8 cellular contexts compared by ENCODE assay signal in genomic region chr20:50958733-50959542, GRCh38. TPM values are rescaled to one million over a fixed set of nuclear protein-coding genes. Genes with fewer than 3 reads are reported as not detected.
A peak's percentile ranks its signal among the peaks of the same experiment; 100 is the strongest.
DNase-seq lines count a peak whose midpoint lies in the region; ATAC-seq and TF ChIP-seq lines count a peak whose summit lies in the region.

Gene MOCS3, plus strand, starts transcription at chr20:50958818. Its CDS starts 25 bp downstream, at chr20:50958843.

- DNase-seq in Calu3 (peak; percentile 81), HL-60 (ENCODE audit: low read depth in 1 of 2, low spot score in 1 of 2) (peak; percentile 92 to 99), SJSA1 (ENCODE audit: low read depth in 1 of 2, low spot score in 2 of 2) (peak in 1 of 2 experiments; percentile 86), germinal center (ENCODE audit: low spot score) (peak; percentile 77), nucleus accumbens (lab: John Stamatoyannopoulos, UW) (peak in 54 of 56 donors; percentile 35 to 95 (median 86)), thoracic aorta (ENCODE audit: low spot score) (peak; percentile 36)
- peak; percentile 91 for DNase-seq in activated naive CD4-positive, alpha-beta T cell treated with anti-CD3 and anti-CD28 coated beads, Interleukin-2, amount 10 ng/mL, durations not matched to agents 7 days and 5 days

- peak within 1 kb of the TSS; percentile 99 for H3K27ac Mint-ChIP-seq in Calu3 (ENCODE audit: unreplicated experiment)
- peak within 1 kb of the TSS; percentile 96 for H3K27ac Mint-ChIP-seq in activated naive CD4-positive, alpha-beta T cell treated with anti-CD3 and anti-CD28 coated beads, Interleukin-2, amount 10 ng/mL, durations not matched to agents 7 days and 5 days

- peaks cover 14% of the 10 kb centered on the region for H3K4me1 ChIP-seq in SJSA1 (replicated peaks)
- H3K4me1 ChIP-seq in thoracic aorta (ENCODE audit: control insufficient read depth in 1 of 2, low read depth in 2 of 2) = peaks cover 38 to 46% of the 10 kb centered on the region in 2 donors

- H3K27me3 Mint-ChIP-seq in Calu3 (ENCODE audit: unreplicated experiment) = no peaks in the 10 kb centered on the region
- H3K27me3 Mint-ChIP-seq in activated naive CD4-positive, alpha-beta T cell treated with anti-CD3 and anti-CD28 coated beads, Interleukin-2, amount 10 ng/mL, durations not matched to agents 7 days and 5 days = no peaks in the 10 kb centered on the region

- H3K36me3 ChIP-seq in SJSA1 (peaks cover 32% of the 10 kb centered on the region), thoracic aorta (peaks cover 9% of the 10 kb centered on the region)

- H3K27ac ChIP-seq in HL-60 (replicated peaks) (peak within 1 kb of the TSS; percentile 98), SJSA1 (peak within 1 kb of the TSS; percentile 99), thoracic aorta (peak within 1 kb of the TSS; percentile 93)

- TSS peak; percentile 72 for BruUV-seq in Calu3 (replicated peaks; lab: Mats Ljungman, UMichigan)

- CTCF ChIA-PET in Calu3 (lab: Charles Lee) = interaction anchor here (0.6 to 1.8 kb wide), 9 partner anchors 14 to 168 kb away, joined by 3 to 10 read pairs (median 4); partner anchors contain the start of gene BCAS4
- CTCF ChIA-PET in activated naive CD4-positive, alpha-beta T cell treated with anti-CD3 and anti-CD28 coated beads, Interleukin-2, amount 10 ng/mL, durations not matched to agents 7 days and 5 days (lab: Charles Lee) = interaction anchor here (1.3 to 2.8 kb wide), 5 partner anchors 15 to 165 kb away, joined by 3 to 19 read pairs (median 10); partner anchors contain the start of genes ADNP and BCAS4

- H3K4me1 Mint-ChIP-seq in Calu3 (ENCODE audit: low read depth, unreplicated experiment) = peaks cover 24% of the 10 kb centered on the region
- peaks cover 58% of the 10 kb centered on the region for H3K4me1 Mint-ChIP-seq in activated naive CD4-positive, alpha-beta T cell treated with anti-CD3 and anti-CD28 coated beads, Interleukin-2, amount 10 ng/mL, durations not matched to agents 7 days and 5 days

- H3K27me3 ChIP-seq in HL-60 (ENCODE audit: insufficient read depth, poor library complexity, severe bottlenecking) = no peaks in the 10 kb centered on the region
- H3K27me3 ChIP-seq in SJSA1 (replicated peaks) = no peaks in the 10 kb centered on the region
- H3K27me3 ChIP-seq in thoracic aorta (replicated peaks; ENCODE audit: insufficient read depth) = no peaks in the 10 kb centered on the region

- no peaks in the 10 kb centered on the region for H3K9me3 Mint-ChIP-seq in Calu3 (ENCODE audit: low read depth, unreplicated experiment)
- H3K9me3 Mint-ChIP-seq in activated naive CD4-positive, alpha-beta T cell treated with anti-CD3 and anti-CD28 coated beads, Interleukin-2, amount 10 ng/mL, durations not matched to agents 7 days and 5 days = no peaks in the 10 kb centered on the region

- H3K4me3 ChIP-seq in HL-60 (replicated peaks; ENCODE audit: insufficient read depth, low read length) = peak within 1 kb of the TSS; percentile 98
- H3K4me3 ChIP-seq in SJSA1 = peak within 1 kb of the TSS; percentile 75
- H3K4me3 ChIP-seq in thoracic aorta = peak within 1 kb of the TSS; percentile 82

- peak; percentile 14 for TF ChIP-seq CTCF in Calu3 (IDR thresholded peaks at IDR 0.05; ENCODE audit: unreplicated experiment)
- no peak for TF ChIP-seq CTCF in HL-60 (IDR thresholded peaks at IDR 0.05; ENCODE audit: insufficient read depth, low read length)
- TF ChIP-seq CTCF in thoracic aorta (IDR thresholded peaks at IDR 0.05) = no peak

- no peaks in the 10 kb centered on the region for H3K9me3 ChIP-seq in SJSA1 (replicated peaks)
- no peaks in the 10 kb centered on the region for H3K9me3 ChIP-seq in thoracic aorta

- H3K36me3 Mint-ChIP-seq in Calu3 (ENCODE audit: insufficient read depth, unreplicated experiment) = peaks cover 88% of the 10 kb centered on the region
- peaks cover 29% of the 10 kb centered on the region for H3K36me3 Mint-ChIP-seq in activated naive CD4-positive, alpha-beta T cell treated with anti-CD3 and anti-CD28 coated beads, Interleukin-2, amount 10 ng/mL, durations not matched to agents 7 days and 5 days

- intact Hi-C loops in Calu3 (cut with micrococcal nuclease; ENCODE audit: unreplicated experiment) = loop anchor here (5.0 kb wide), 1 partner anchor 142 kb away; no protein-coding TSS in a partner anchor

- ATAC-seq in GM19463 (IDR thresholded peaks at IDR 0.05; ENCODE audit: unreplicated experiment) (peak; percentile 85), thoracic aorta (ENCODE audit: insufficient number of reproducible peaks, low FRiP score, low read depth) (peak; percentile 55)

- peak within 1 kb of the TSS; percentile 100 for H3K4me3 Mint-ChIP-seq in Calu3 (ENCODE audit: low read depth, unreplicated experiment)
- H3K4me3 Mint-ChIP-seq in activated naive CD4-positive, alpha-beta T cell treated with anti-CD3 and anti-CD28 coated beads, Interleukin-2, amount 10 ng/mL, durations not matched to agents 7 days and 5 days = peak within 1 kb of the TSS; percentile 99

RNA-seq across cellular contexts. Expression of gene MOCS3, which starts in this region (rescaled TPM):
- total RNA-seq in Calu3 (2022) (13.2 and 15.4 TPM in 2 replicates), thoracic aorta (1 to 10 TPM; 4.2 to 5.3 TPM)
- 6.2 and 7.2 TPM in 2 replicates for total RNA-seq in SJSA1 (2014; rRNA removed; shearing (Covaris generic))
